ENCODE assay signal across 1 cellular context in the genomic region with DNA sequence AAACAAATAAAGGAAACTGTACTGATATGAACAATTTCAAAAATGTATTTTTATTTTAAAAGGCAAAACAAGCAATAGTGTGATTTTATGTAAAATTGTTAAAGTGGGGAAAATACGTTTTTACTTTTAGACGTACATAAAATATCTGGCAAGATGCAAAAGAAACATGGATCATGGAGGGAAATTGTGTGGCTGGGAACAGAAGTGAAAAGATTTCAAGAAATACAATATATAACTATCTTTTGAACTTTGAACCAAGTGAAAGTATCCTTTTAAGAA.
TF ChIP-seq lines count a peak whose summit lies in the region.

No MANE protein-coding gene starts in this region.

TF ChIP-seq in GM12878, 131 proteins besides CTCF, POLR2A, EP300 and RAD21:
- TF ChIP-seq PML (IDR thresholded peaks at IDR 0.05; ENCODE audit: low read length) (peak; percentile 4; the same call in 1 of the 2 replicates), NR2C1 (IDR thresholded peaks at IDR 0.05) (peak; percentile 42)
- TF ChIP-seq, protein P1, sequence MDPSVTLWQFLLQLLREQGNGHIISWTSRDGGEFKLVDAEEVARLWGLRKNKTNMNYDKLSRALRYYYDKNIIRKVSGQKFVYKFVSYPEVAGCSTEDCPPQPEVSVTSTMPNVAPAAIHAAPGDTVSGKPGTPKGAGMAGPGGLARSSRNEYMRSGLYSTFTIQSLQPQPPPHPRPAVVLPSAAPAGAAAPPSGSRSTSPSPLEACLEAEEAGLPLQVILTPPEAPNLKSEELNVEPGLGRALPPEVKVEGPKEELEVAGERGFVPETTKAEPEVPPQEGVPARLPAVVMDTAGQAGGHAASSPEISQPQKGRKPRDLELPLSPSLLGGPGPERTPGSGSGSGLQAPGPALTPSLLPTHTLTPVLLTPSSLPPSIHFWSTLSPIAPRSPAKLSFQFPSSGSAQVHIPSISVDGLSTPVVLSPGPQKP (IDR thresholded peaks at IDR 0.05; ENCODE audit: low read depth, low read length) = no peak
